ENCODE assay signal across 19 cellular contexts in genomic region chr7:2667843-2668242, GRCh38. TPM values are rescaled to one million over a fixed set of nuclear protein-coding genes. Genes with fewer than 3 reads are reported as not detected.
"Had no signal": no experiment of that assay in that cellular context is flagged by ENCODE, and none has a peak within 500 bp of the region (broad histone marks: within the 10 kb centered on the region; RNA-seq: fewer than 3 reads in every experiment).

No MANE protein-coding gene starts in this region.

- DNase-seq: cortex of kidney; dorsolateral prefrontal cortex; effector CD8-positive, alpha-beta T cell; foreskin melanocyte; kidney glomerular epithelial cell; left ventricle myocardium inferior; mesendoderm; naive B cell; stimulated activated CD4-positive, alpha-beta T cell treated with anti-CD3 and anti-CD28 coated beads, Interleukin-4, amount 100 ng/mL, for 1 hour; stimulated activated CD8-positive, alpha-beta memory T cell treated with anti-CD3 and anti-CD28 coated beads, Interleukin-4, amount 100 ng/mL, for 48 hours; upper lobe of right lung had no signal

- H3K27ac Mint-ChIP-seq: nephron; stimulated activated effector memory CD8-positive, alpha-beta T cell treated with anti-CD3 and anti-CD28 coated beads, Interleukin-12 subunit alpha, Interleukin-12 subunit beta, amount 100 ng/mL, for 72 hours; stimulated activated naive CD8-positive, alpha-beta T cell treated with anti-CD3 and anti-CD28 coated beads, Interleukin-15, Interleukin-2, amounts not matched to agents 100 ng/mL and 50 ng/mL, for 24 hours had no signal

- H3K4me3 ChIP-seq: dorsolateral prefrontal cortex, left ventricle myocardium inferior, lung, tibial nerve, upper lobe of right lung, vagina had no signal

- H3K9me3 ChIP-seq: neutrophil, upper lobe of right lung, vagina had no signal

- H3K36me3 ChIP-seq: left ventricle myocardium inferior, neutrophil, tibial nerve, upper lobe of right lung, vagina had no signal

- H3K27ac ChIP-seq: dorsolateral prefrontal cortex, left ventricle myocardium inferior, neutrophil, tibial nerve, upper lobe of right lung, vagina had no signal

- H3K9me3 Mint-ChIP-seq: naive B cell; nephron; stimulated activated effector memory CD8-positive, alpha-beta T cell treated with anti-CD3 and anti-CD28 coated beads, Interleukin-12 subunit alpha, Interleukin-12 subunit beta, amount 100 ng/mL, for 72 hours; stimulated activated naive CD8-positive, alpha-beta T cell treated with anti-CD3 and anti-CD28 coated beads, Interleukin-15, Interleukin-2, amounts not matched to agents 100 ng/mL and 50 ng/mL, for 24 hours had no signal

- ATAC-seq: stimulated activated effector memory CD8-positive, alpha-beta T cell treated with anti-CD3 and anti-CD28 coated beads, Interleukin-12 subunit alpha, Interleukin-12 subunit beta, amount 100 ng/mL, for 72 hours; upper lobe of right lung had no signal

- H3K4me1 Mint-ChIP-seq: nephron had no signal

- H3K4me3 Mint-ChIP-seq: naive B cell; nephron; stimulated activated effector memory CD8-positive, alpha-beta T cell treated with anti-CD3 and anti-CD28 coated beads, Interleukin-12 subunit alpha, Interleukin-12 subunit beta, amount 100 ng/mL, for 72 hours; stimulated activated naive CD8-positive, alpha-beta T cell treated with anti-CD3 and anti-CD28 coated beads, Interleukin-15, Interleukin-2, amounts not matched to agents 100 ng/mL and 50 ng/mL, for 24 hours had no signal

- H3K27me3 ChIP-seq: dorsolateral prefrontal cortex, upper lobe of right lung, vagina had no signal

- H3K36me3 Mint-ChIP-seq: naive B cell had no signal

RNA-seq across cellular contexts. Expression of gene AMZ1, which starts 20.2 kb away (rescaled TPM):
- total RNA-seq: pulmonary artery endothelial cell had no signal
